Comparison of ENCODE assay signal across 8 cellular contexts in genomic region chr14:81990312-81990761, GRCh38.
DNase-seq lines count a peak whose midpoint lies in the region; ATAC-seq and TF ChIP-seq lines count a peak whose summit lies in the region.

No MANE protein-coding gene starts in this region.

- H3K4me3 ChIP-seq in GM12865 (ENCODE audit: low read depth, low read length), result no peak overlapping the region

- ATAC-seq in HG02885 (IDR thresholded peaks at IDR 0.05; ENCODE audit: poor library complexity, unreplicated experiment), result peak; percentile 87

- DNase-seq in AG08395 (ENCODE audit: low spot score) (peak; percentile 45), GM12865 (ENCODE audit: low read depth) (peak; percentile 57), NCI-H2227 treated with DMSO at 0.1 percent for 48 hours (lab: John Stamatoyannopoulos, UW) (peak; percentile 51), glomerular visceral epithelial cell (ENCODE audit: extremely low spot score) (peak; percentile 36), renal cortical epithelial cell (ENCODE audit: low read depth) (peak; percentile 36), NCI-H226 (no peak)
- DNase-seq in activated T-cell treated with anti-CD3 and anti-CD28 coated beads, Interleukin-2, amount 50 U/mL, for 48 hours, result peak; percentile 29 to 46

- TF ChIP-seq CTCF in GM12865 (IDR thresholded peaks at IDR 0.05; ENCODE audit: insufficient read depth, low read depth, low read length, missing control alignments), result peak; percentile 80
